8 cellular contexts compared by ENCODE assay signal in genomic region chr11:93543292-93543977, GRCh38. TPM values are rescaled to one million over a fixed set of nuclear protein-coding genes. Genes with fewer than 3 reads are reported as not detected.
A peak's percentile ranks its signal among the peaks of the same experiment; 100 is the strongest.
DNase-seq lines count a peak whose midpoint lies in the region; ATAC-seq and TF ChIP-seq lines count a peak whose summit lies in the region.

SMCO4 (minus strand) TSS chr11:93543391; CDS start chr11:93479189, 64,202 bp downstream.

- peak within 1 kb of the TSS; percentile 52 to 83 for H3K9ac ChIP-seq in liver (ENCODE audit: low read depth in 1 of 2, low read length in 2 of 2)

- no peaks in the 10 kb centered on the region for H3K9me3 Mint-ChIP-seq in CD14-positive monocyte

- no peaks in the 10 kb centered on the region for H3K36me3 ChIP-seq in liver (ENCODE audit: control insufficient read depth in 4 of 4, insufficient read depth in 3 of 4, low read depth in 1 of 4, low read length in 3 of 4)

- peak; percentile 83 for ATAC-seq in GM19395 (IDR thresholded peaks at IDR 0.05; ENCODE audit: unreplicated experiment)
- peak; percentile 71 for ATAC-seq in HG03521 (IDR thresholded peaks at IDR 0.05; ENCODE audit: unreplicated experiment)

- TF ChIP-seq CTCF in CD14-positive monocyte (IDR thresholded peaks at IDR 0.05) (peak; percentile 76), liver (IDR thresholded peaks at IDR 0.05; ENCODE audit: low read depth, low read length, missing input control) (peak; percentile 80)

- peak within 1 kb of the TSS; percentile 59 to 88 (median 63) for H3K4me3 ChIP-seq in liver (ENCODE audit: low read depth in 1 of 3, low read length in 3 of 3)

- H3K27me3 Mint-ChIP-seq in CD14-positive monocyte (ENCODE audit: low read depth in 3 of 3): peaks cover 0 to 5% (median 4%) of the 10 kb centered on the region in 3 donors

- H3K4me3 Mint-ChIP-seq in CD14-positive monocyte: peak within 1 kb of the TSS; percentile 86 to 95

- peak within 1 kb of the TSS; percentile 92 to 97 (median 96) for H3K27ac Mint-ChIP-seq in CD14-positive monocyte

- peaks cover 0 to 26% (median 8%) of the 10 kb centered on the region in 4 donors for H3K4me1 ChIP-seq in liver (ENCODE audit: control insufficient read depth in 4 of 4, insufficient read depth in 4 of 4, low read length in 3 of 4)

- DNase-seq in CD14-positive monocyte (ENCODE audit: low spot score): peak; percentile 62
- peak; percentile 92 for DNase-seq in NCI-H526 treated with DMSO at 0.1 percent for 48 hours (lab: John Stamatoyannopoulos, UW)
- peak; percentile 59 for DNase-seq in activated CD4-positive, alpha-beta T cell treated with anti-CD3 and anti-CD28 coated beads, Interleukin-2, amount 50 U/mL, for 1 hour
- DNase-seq in dermis blood vessel endothelial cell: peak; percentile 87
- DNase-seq in stimulated activated CD4-positive, alpha-beta T cell treated with anti-CD3 and anti-CD28 coated beads, Interleukin-4, amount 100 ng/mL, for 24 hours: peak; percentile 67

- H3K27me3 ChIP-seq in liver (ENCODE audit: control insufficient read depth in 4 of 4, insufficient read depth in 4 of 4, low read length in 3 of 4): no peaks in the 10 kb centered on the region

- H3K36me3 Mint-ChIP-seq in CD14-positive monocyte: peaks cover 0 to 3% of the 10 kb centered on the region in 2 donors

- WGBS in liver: 7% methylated on average over 59 of the region's 59 CpGs

- TF ChIP-seq RAD21 in liver (IDR thresholded peaks at IDR 0.05): peak; percentile 76 to 83

- H3K4me1 Mint-ChIP-seq in CD14-positive monocyte: peaks cover 50% of the 10 kb centered on the region

- H3K27ac ChIP-seq in liver (ENCODE audit: low read depth in 1 of 2, low read length in 2 of 2): peak within 1 kb of the TSS; percentile 90 to 93

- no peaks in the 10 kb centered on the region for H3K9me3 ChIP-seq in liver (ENCODE audit: control insufficient read depth in 4 of 4, low read length in 3 of 4)

- intact Hi-C loops in CD14-positive monocyte (cut with micrococcal nuclease): loop anchor here (5.0 to 10.0 kb wide), 5 partner anchors 109 to 309 kb away; no protein-coding TSS in a partner anchor

TF ChIP-seq in liver, 16 proteins besides CTCF, POLR2A, EP300 and RAD21:
- TF ChIP-seq REST (IDR thresholded peaks at IDR 0.05) (peak; percentile 39), FOXA1 (IDR thresholded peaks at IDR 0.05) (no peak), SP1 (IDR thresholded peaks at IDR 0.05) (no peak), EGR1 (IDR thresholded peaks at IDR 0.05; ENCODE audit: low read depth in 2 of 2) (peak; percentile 53 to 82), RXRA (IDR thresholded peaks at IDR 0.05) (peak in 1 of 2 donors; percentile 15)
TF ChIP-seq in liver: peak in this region for 3.

RNA-seq across cellular contexts. Expression of gene SMCO4, which starts in this region (rescaled TPM):
- polyA plus RNA-seq in CD14-positive monocyte (100 to 1,000 TPM; 169 to 242 TPM), liver (10 to 100 TPM; 59.4 to 98.8 TPM)
- total RNA-seq in dermis blood vessel endothelial cell (6.2 and 25.5 TPM in 2 replicates), liver (10 to 100 TPM; 21.2 to 36.4 TPM)

Comparison
In these comparisons a context has a peak if more than half of its experiments do, and no peak if none do; other contexts are left out.
1. Peak in every context shown above with its lines: DNase-seq, ATAC-seq, H3K4me3 ChIP-seq and H3K27ac ChIP-seq.